ENCODE assay signal across 15 cellular contexts in the genomic region with DNA sequence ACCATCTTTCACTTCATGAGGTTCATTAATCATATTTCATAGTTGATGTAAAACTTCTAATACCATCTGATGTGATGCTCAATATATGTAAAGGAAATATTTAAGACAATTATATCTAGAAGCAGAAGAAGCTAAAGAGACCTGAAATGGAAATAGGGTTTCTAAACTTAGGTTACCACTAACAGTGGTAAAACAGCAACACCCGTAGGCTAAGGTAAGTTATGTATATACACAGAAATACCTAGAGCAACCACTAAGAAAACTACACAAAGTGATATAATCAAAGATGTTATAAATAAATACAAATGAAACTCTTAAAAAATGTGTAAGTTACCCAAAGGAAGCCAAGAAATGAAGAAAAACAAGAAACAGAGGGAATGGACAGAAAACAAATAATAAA.
"Had no signal": no experiment of that assay in that cellular context is flagged by ENCODE, and none has a peak within 500 bp of the region (broad histone marks: within the 10 kb centered on the region; RNA-seq: fewer than 3 reads in every experiment).

No MANE protein-coding gene starts in this region.

- H3K9ac ChIP-seq: neural progenitor cell had no signal

- H3K4me3 Mint-ChIP-seq: activated CD4-positive, alpha-beta T cell treated with anti-CD3 and anti-CD28 coated beads, Interleukin-2, amount 10 ng/mL, durations not matched to agents 7 days and 5 days; naive thymus-derived CD4-positive, alpha-beta T cell; neural progenitor cell; type B pancreatic cell had no signal

- H3K4me1 ChIP-seq: adrenal gland, prostate gland, right atrium auricular region, stomach had no signal

- H3K9me3 Mint-ChIP-seq: activated CD4-positive, alpha-beta T cell treated with anti-CD3 and anti-CD28 coated beads, Interleukin-2, amount 10 ng/mL, durations not matched to agents 7 days and 5 days; activated naive CD4-positive, alpha-beta T cell treated with anti-CD3 and anti-CD28 coated beads, Interleukin-2, amount 50 U/mL, for 72 hours; neural progenitor cell; type B pancreatic cell had no signal

- H3K4me1 Mint-ChIP-seq: activated CD4-positive, alpha-beta T cell treated with anti-CD3 and anti-CD28 coated beads, Interleukin-2, amount 10 ng/mL, durations not matched to agents 7 days and 5 days; neural progenitor cell had no signal

- H3K27me3 Mint-ChIP-seq: type B pancreatic cell had no signal

- H3K4me3 ChIP-seq: adrenal gland, neural progenitor cell, prostate gland, right atrium auricular region, stomach had no signal

- H3K4me2 ChIP-seq: neural progenitor cell had no signal

- H3K36me3 Mint-ChIP-seq: activated naive CD4-positive, alpha-beta T cell treated with anti-CD3 and anti-CD28 coated beads, Interleukin-2, amount 50 U/mL, for 72 hours; neural progenitor cell; type B pancreatic cell had no signal

- H3K27me3 ChIP-seq: adrenal gland, neural progenitor cell, right atrium auricular region, stomach had no signal

- H3K36me3 ChIP-seq: adrenal gland, neural progenitor cell, prostate gland, right atrium auricular region, stomach had no signal

- H3K27ac Mint-ChIP-seq: activated CD4-positive, alpha-beta T cell treated with anti-CD3 and anti-CD28 coated beads, Interleukin-2, amount 10 ng/mL, durations not matched to agents 7 days and 5 days; activated naive CD4-positive, alpha-beta T cell treated with anti-CD3 and anti-CD28 coated beads, Interleukin-2, amount 50 U/mL, for 72 hours; naive thymus-derived CD4-positive, alpha-beta T cell; neural progenitor cell; type B pancreatic cell had no signal

- H3K9me3 ChIP-seq: prostate gland, right atrium auricular region, stomach had no signal

- H3K27ac ChIP-seq: adrenal gland, neural progenitor cell, prostate gland, right atrium auricular region, stomach had no signal

- H2AFZ ChIP-seq: neural progenitor cell had no signal

- ATAC-seq: activated naive CD4-positive, alpha-beta T cell treated with anti-CD3 and anti-CD28 coated beads, Interleukin-2, amount 50 U/mL, for 72 hours; naive thymus-derived CD4-positive, alpha-beta T cell had no signal

- DNase-seq: activated CD4-positive, alpha-beta T cell treated with anti-CD3 and anti-CD28 coated beads, Interleukin-2, amount 10 ng/mL, durations not matched to agents 7 days and 5 days; activated CD8-positive, alpha-beta memory T cell treated with anti-CD3 and anti-CD28 coated beads, Interleukin-2, amount 50 U/mL, for 4 hours; activated effector memory CD4-positive, alpha-beta T cell treated with Interleukin-2 at 50 U/mL for 16 hours; activated T-cell treated with anti-CD3 and anti-CD28 coated beads, Interleukin-2, amount 50 U/mL, for 48 hours; adrenal gland; dermis blood vessel endothelial cell; effector memory CD4-positive, alpha-beta T cell; mesendoderm; stomach had no signal
